Comparison of ENCODE assay signal across 16 cellular contexts in the genomic region with DNA sequence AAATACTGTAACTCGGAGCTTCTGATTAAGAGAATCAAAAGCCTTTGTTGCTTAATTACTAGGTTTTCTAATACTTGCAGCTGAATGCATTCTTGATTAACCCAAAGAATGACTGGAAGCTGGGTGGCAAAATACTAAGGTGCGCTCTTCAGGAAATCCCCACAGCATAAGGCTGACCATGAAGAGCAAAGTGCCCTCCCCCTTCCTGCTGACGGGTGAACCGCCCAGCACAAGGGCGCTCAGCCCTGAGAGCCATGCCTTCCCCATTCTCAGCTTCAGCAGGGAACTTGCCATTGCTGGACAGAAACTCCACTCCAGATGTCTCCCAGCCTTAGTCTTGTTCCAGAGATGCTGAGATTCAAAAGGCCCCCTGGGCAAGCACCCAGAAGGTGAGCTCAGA. TPM values are rescaled to one million over a fixed set of nuclear protein-coding genes. Genes with fewer than 3 reads are reported as not detected.
DNase-seq lines count a peak whose midpoint lies in the region; ATAC-seq and TF ChIP-seq lines count a peak whose summit lies in the region.
"Had no signal": no experiment of that assay in that cellular context is flagged by ENCODE, and none has a peak within 500 bp of the region (broad histone marks: within the 10 kb centered on the region; RNA-seq: fewer than 3 reads in every experiment).

No MANE protein-coding gene starts in this region.

- H3K27ac ChIP-seq in right cardiac atrium (ENCODE audit: low read length) (no peak overlapping the region), upper lobe of right lung (no peak overlapping the region)
- H3K27ac ChIP-seq: RWPE1 had no signal

- no peaks in the 10 kb centered on the region for H3K36me3 Mint-ChIP-seq in chondrocyte (ENCODE audit: low read depth)
- H3K36me3 Mint-ChIP-seq in stimulated activated naive B cell treated with anti-CD40 and anti-IgM and Interleukin-4, amounts not matched to agents 10 μg/mL and 1 μg/mL and 100 μg/mL, for 72 hours, result no peaks in the 10 kb centered on the region
- no peaks in the 10 kb centered on the region for H3K36me3 Mint-ChIP-seq in T-helper 2 cell treated with Interferon-gamma antibody and Interleukin-4, amounts not matched to agents 5 μg/mL and 100 μg/mL, for 36 hours (ENCODE audit: low read depth)
- H3K36me3 Mint-ChIP-seq: CD14-positive monocyte had no signal

- ATAC-seq in right cardiac atrium (no peak), left cardiac atrium (no peak), HG02759 (IDR thresholded peaks at IDR 0.05; ENCODE audit: unreplicated experiment) (peak; percentile 63), upper lobe of right lung (no peak), HG03045 (IDR thresholded peaks at IDR 0.05; ENCODE audit: unreplicated experiment) (no peak)
- peak; percentile 75 to 86 for ATAC-seq in stimulated activated naive B cell treated with anti-CD40 and anti-IgM and Interleukin-4, amounts not matched to agents 10 μg/mL and 1 μg/mL and 100 μg/mL, for 72 hours (replicated peaks)

- H3K4me3 Mint-ChIP-seq in chondrocyte (ENCODE audit: unreplicated experiment), result no peak overlapping the region
- no peak overlapping the region for H3K4me3 Mint-ChIP-seq in stimulated activated naive B cell treated with anti-CD40 and anti-IgM and Interleukin-4, amounts not matched to agents 10 μg/mL and 1 μg/mL and 100 μg/mL, for 72 hours
- H3K4me3 Mint-ChIP-seq in T-helper 2 cell treated with Interferon-gamma antibody and Interleukin-4, amounts not matched to agents 5 μg/mL and 100 μg/mL, for 36 hours, result no peak overlapping the region
- H3K4me3 Mint-ChIP-seq: CD14-positive monocyte had no signal

- no peaks in the 10 kb centered on the region for H3K4me1 Mint-ChIP-seq in chondrocyte (ENCODE audit: low read depth)
- H3K4me1 Mint-ChIP-seq in stimulated activated naive B cell treated with anti-CD40 and anti-IgM and Interleukin-4, amounts not matched to agents 10 μg/mL and 1 μg/mL and 100 μg/mL, for 72 hours, result peaks cover 7 to 16% of the 10 kb centered on the region in 2 donors
- no peaks in the 10 kb centered on the region for H3K4me1 Mint-ChIP-seq in T-helper 2 cell treated with Interferon-gamma antibody and Interleukin-4, amounts not matched to agents 5 μg/mL and 100 μg/mL, for 36 hours (ENCODE audit: low read depth)

- no peaks in the 10 kb centered on the region for H3K27me3 ChIP-seq in right cardiac atrium (ENCODE audit: control insufficient read depth, insufficient read depth)
- H3K27me3 ChIP-seq in upper lobe of right lung, result peaks cover 3% of the 10 kb centered on the region

- DNase-seq in right cardiac atrium (peak in 2 of 3 donors; percentile 3 to 6), left cardiac atrium (no peak), chondrocyte (ENCODE audit: low spot score) (peak; percentile 18), upper lobe of right lung (no peak)
- DNase-seq in stimulated activated naive B cell treated with anti-CD40 and anti-IgM and Interleukin-4, amounts not matched to agents 10 μg/mL and 1 μg/mL and 100 μg/mL, for 72 hours, result no peak
- no peak for DNase-seq in T-helper 2 cell treated with Interferon-gamma antibody and Interleukin-4, amounts not matched to agents 5 μg/mL and 100 μg/mL, for 36 hours (ENCODE audit: low spot score)
- DNase-seq: Calu3, H7, NCI-H146, NCI-H226, NCI-H526 treated with DMSO at 0.1 percent for 48 hours, OCI-M1 had no signal

- no peaks in the 10 kb centered on the region for H3K4me1 ChIP-seq in right cardiac atrium (ENCODE audit: control insufficient read depth, insufficient read depth, low read length)
- no peaks in the 10 kb centered on the region for H3K4me1 ChIP-seq in upper lobe of right lung

- intact Hi-C loops in right cardiac atrium (cut with DNase I) (no loop called here), left cardiac atrium (cut with DNase I) (no loop called here), upper lobe of right lung (cut with DNase I) (no loop called here)

- TF ChIP-seq CTCF in chondrocyte (IDR thresholded peaks at IDR 0.05), result no peak
- no peak for TF ChIP-seq CTCF in upper lobe of right lung (IDR thresholded peaks at IDR 0.05)

- WGBS in right cardiac atrium, result 79% methylated on average over 5 of the region's 5 CpGs

- H3K9me3 ChIP-seq in right cardiac atrium (ENCODE audit: control insufficient read depth, low read length), result no peaks in the 10 kb centered on the region
- H3K9me3 ChIP-seq in upper lobe of right lung, result no peaks in the 10 kb centered on the region

- peaks cover 2% of the 10 kb centered on the region for H3K9me3 Mint-ChIP-seq in chondrocyte (ENCODE audit: low read depth)
- no peaks in the 10 kb centered on the region for H3K9me3 Mint-ChIP-seq in stimulated activated naive B cell treated with anti-CD40 and anti-IgM and Interleukin-4, amounts not matched to agents 10 μg/mL and 1 μg/mL and 100 μg/mL, for 72 hours
- H3K9me3 Mint-ChIP-seq in T-helper 2 cell treated with Interferon-gamma antibody and Interleukin-4, amounts not matched to agents 5 μg/mL and 100 μg/mL, for 36 hours, result no peaks in the 10 kb centered on the region

- H3K27me3 Mint-ChIP-seq in chondrocyte (ENCODE audit: low read depth), result peaks cover 14% of the 10 kb centered on the region
- H3K27me3 Mint-ChIP-seq in stimulated activated naive B cell treated with anti-CD40 and anti-IgM and Interleukin-4, amounts not matched to agents 10 μg/mL and 1 μg/mL and 100 μg/mL, for 72 hours, result no peaks in the 10 kb centered on the region
- H3K27me3 Mint-ChIP-seq in T-helper 2 cell treated with Interferon-gamma antibody and Interleukin-4, amounts not matched to agents 5 μg/mL and 100 μg/mL, for 36 hours (ENCODE audit: low read depth), result no peaks in the 10 kb centered on the region

- H3K27ac Mint-ChIP-seq in chondrocyte (ENCODE audit: unreplicated experiment), result no peak overlapping the region
- no peak overlapping the region for H3K27ac Mint-ChIP-seq in stimulated activated naive B cell treated with anti-CD40 and anti-IgM and Interleukin-4, amounts not matched to agents 10 μg/mL and 1 μg/mL and 100 μg/mL, for 72 hours
- H3K27ac Mint-ChIP-seq in T-helper 2 cell treated with Interferon-gamma antibody and Interleukin-4, amounts not matched to agents 5 μg/mL and 100 μg/mL, for 36 hours, result no peak overlapping the region

- no peak overlapping the region for H3K4me3 ChIP-seq in right cardiac atrium (ENCODE audit: low read length)
- H3K4me3 ChIP-seq in upper lobe of right lung, result no peak overlapping the region

- no peaks in the 10 kb centered on the region for H3K36me3 ChIP-seq in upper lobe of right lung

RNA-seq across cellular contexts. Expression of gene FBRSL1, which starts 27.2 kb away (rescaled TPM):
- 10 to 100 TPM; 50.4 to 65.0 (median 54.7) TPM for total RNA-seq in right cardiac atrium
- polyA plus RNA-seq in right cardiac atrium, result 36.4 TPM
- total RNA-seq in left cardiac atrium, result 10 to 100 TPM; 46.7 to 49.4 TPM
- 35.3 to 41.6 TPM (median 41.1 TPM) in 3 replicates for total RNA-seq in chondrocyte
- total RNA-seq in upper lobe of right lung, result 49.5 TPM

Comparison
In these comparisons a context has a peak if more than half of its experiments do, and no peak if none do; other contexts are left out.
1. DNase-seq: peak in right cardiac atrium (2 of 3) and chondrocyte (single experiment); none in left cardiac atrium (single experiment), stimulated activated naive B cell treated with anti-CD40 and anti-IgM and Interleukin-4, amounts not matched to agents 10 μg/mL and 1 μg/mL and 100 μg/mL, for 72 hours (single experiment), T-helper 2 cell treated with Interferon-gamma antibody and Interleukin-4, amounts not matched to agents 5 μg/mL and 100 μg/mL, for 36 hours (single experiment) and upper lobe of right lung (single experiment).
2. ATAC-seq: peak in HG02759 (single experiment) and stimulated activated naive B cell treated with anti-CD40 and anti-IgM and Interleukin-4, amounts not matched to agents 10 μg/mL and 1 μg/mL and 100 μg/mL, for 72 hours (2 of 2); none in right cardiac atrium (0 of 2), left cardiac atrium (0 of 2), upper lobe of right lung (single experiment) and HG03045 (single experiment).